1 cellular context compared by ENCODE assay signal in the genomic region with DNA sequence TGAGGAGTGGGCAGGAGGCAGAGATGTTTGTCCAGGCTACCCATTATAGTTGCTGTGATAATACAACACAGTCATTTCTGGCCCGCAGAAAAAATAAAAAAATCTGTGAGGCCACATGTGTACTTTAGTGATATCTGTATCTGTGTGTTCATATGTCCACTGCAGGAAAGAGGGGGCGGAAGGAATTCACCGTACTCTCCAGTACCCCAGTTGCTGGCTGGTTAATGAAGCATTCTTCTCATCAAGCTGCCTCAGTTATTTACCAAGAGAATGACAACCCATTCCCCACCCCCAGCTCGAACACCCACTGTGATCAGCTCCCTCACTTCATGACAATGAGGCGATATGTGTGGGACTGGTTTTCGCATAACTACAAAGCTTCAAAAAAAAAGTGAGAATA.
A peak's percentile ranks its signal among the peaks of the same experiment; 100 is the strongest.
TF ChIP-seq lines count a peak whose summit lies in the region.

No MANE protein-coding gene starts in this region.

TF ChIP-seq in K562, 482 proteins besides CTCF, POLR2A, EP300 and RAD21:
- TF ChIP-seq TCF7 (IDR thresholded peaks at IDR 0.05; ENCODE audit: borderline replicate concordance) (no peak), TRIM28 (IDR thresholded peaks at IDR 0.05) (no peak), STAT5A (IDR thresholded peaks at IDR 0.05; ENCODE audit: borderline replicate concordance, low read length) (peak; percentile 41; the same call in 1 of the 2 replicates), POLR2AphosphoS5 (IDR thresholded peaks at IDR 0.05; ENCODE audit: control insufficient read depth, insufficient read depth, low read depth, low read length) (peak; percentile 64), ATF7 (IDR thresholded peaks at IDR 0.05) (no peak), ZNF384 (IDR thresholded peaks at IDR 0.05; ENCODE audit: low read depth, low read length) (peak; percentile 81; the same call in 1 of the 2 replicates), EGR1 (conservative IDR thresholded peaks at IDR 0.05) (peak; percentile 94), NCOR1 (IDR thresholded peaks at IDR 0.05) (peak; percentile 69), CBFA2T2 (conservative IDR thresholded peaks at IDR 0.05) (peak; percentile 75), TAL1 (IDR thresholded peaks at IDR 0.05) (peak; percentile 68), KDM1A (IDR thresholded peaks at IDR 0.05) (peak; percentile 63 to 67; a peak in 1 of 4 replicates), ZNF175 (CRISPR knock-in tag; IDR thresholded peaks at IDR 0.05; ENCODE audit: low read depth) (no peak), NCOA6 (IDR thresholded peaks at IDR 0.05) (no peak), NFIC (IDR thresholded peaks at IDR 0.05) (peak; percentile 28; the same call in 1 of the 2 replicates), MTA2 (IDR thresholded peaks at IDR 0.05; ENCODE audit: low read depth) (peak; percentile 26; the same call in 1 of the 2 replicates), TRIM24 (IDR thresholded peaks at IDR 0.05) (0 out of 4 replicates have a peak, but pooled peaks of 1 of the 2 experiments have one; percentile 23), DPF2 (IDR thresholded peaks at IDR 0.05) (0 out of 2 replicates have a peak, but pooled peaks have one; percentile 21), CBFA2T3 (IDR thresholded peaks at IDR 0.05) (peak; percentile 88), SMARCA4 (IDR thresholded peaks at IDR 0.05) (0 out of 2 replicates have a peak, but pooled peaks have one; percentile 20), TEAD4 (IDR thresholded peaks at IDR 0.05; ENCODE audit: low read length) (peak; percentile 84), TEAD4 (CRISPR knock-in tag; IDR thresholded peaks at IDR 0.05; ENCODE audit: borderline replicate concordance) (no peak), ZNF134 (CRISPR knock-in tag; conservative IDR thresholded peaks at IDR 0.05) (no peak), CBX5 (IDR thresholded peaks at IDR 0.05; ENCODE audit: borderline replicate concordance, low read depth) (no peak), ZNF668 (CRISPR knock-in tag; IDR thresholded peaks at IDR 0.05) (no peak), GTF2E2 (tag; IDR thresholded peaks at IDR 0.05) (no peak), TCF3 (CRISPR knock-in tag; IDR thresholded peaks at IDR 0.05) (peak; percentile 73), ARID1B (IDR thresholded peaks at IDR 0.05) (peak; percentile 75), U2AF1 (optimal IDR thresholded peaks at IDR 0.05; ENCODE audit: low read depth, low read length) (no peak), HMG20A (CRISPR knock-in tag; conservative IDR thresholded peaks at IDR 0.05) (no peak), FOXP1 (CRISPR knock-in tag; IDR thresholded peaks at IDR 0.05) (no peak), RUNX1 (IDR thresholded peaks at IDR 0.05; ENCODE audit: low read depth) (no peak), RCOR1 (IDR thresholded peaks at IDR 0.05; ENCODE audit: borderline replicate concordance in 1 of 2, low read depth in 2 of 2, low read length in 2 of 2) (peak in 1 of 2 experiments; percentile 48; a peak in 1 of 4 replicates)
- TF ChIP-seq, protein P1, sequence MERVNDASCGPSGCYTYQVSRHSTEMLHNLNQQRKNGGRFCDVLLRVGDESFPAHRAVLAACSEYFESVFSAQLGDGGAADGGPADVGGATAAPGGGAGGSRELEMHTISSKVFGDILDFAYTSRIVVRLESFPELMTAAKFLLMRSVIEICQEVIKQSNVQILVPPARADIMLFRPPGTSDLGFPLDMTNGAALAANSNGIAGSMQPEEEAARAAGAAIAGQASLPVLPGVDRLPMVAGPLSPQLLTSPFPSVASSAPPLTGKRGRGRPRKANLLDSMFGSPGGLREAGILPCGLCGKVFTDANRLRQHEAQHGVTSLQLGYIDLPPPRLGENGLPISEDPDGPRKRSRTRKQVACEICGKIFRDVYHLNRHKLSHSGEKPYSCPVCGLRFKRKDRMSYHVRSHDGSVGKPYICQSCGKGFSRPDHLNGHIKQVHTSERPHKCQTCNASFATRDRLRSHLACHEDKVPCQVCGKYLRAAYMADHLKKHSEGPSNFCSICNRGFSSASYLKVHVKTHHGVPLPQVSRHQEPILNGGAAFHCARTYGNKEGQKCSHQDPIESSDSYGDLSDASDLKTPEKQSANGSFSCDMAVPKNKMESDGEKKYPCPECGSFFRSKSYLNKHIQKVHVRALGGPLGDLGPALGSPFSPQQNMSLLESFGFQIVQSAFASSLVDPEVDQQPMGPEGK (CRISPR knock-in tag; IDR thresholded peaks at IDR 0.05; ENCODE audit: borderline replicate concordance), result no peak
- TF ChIP-seq, protein P2, sequence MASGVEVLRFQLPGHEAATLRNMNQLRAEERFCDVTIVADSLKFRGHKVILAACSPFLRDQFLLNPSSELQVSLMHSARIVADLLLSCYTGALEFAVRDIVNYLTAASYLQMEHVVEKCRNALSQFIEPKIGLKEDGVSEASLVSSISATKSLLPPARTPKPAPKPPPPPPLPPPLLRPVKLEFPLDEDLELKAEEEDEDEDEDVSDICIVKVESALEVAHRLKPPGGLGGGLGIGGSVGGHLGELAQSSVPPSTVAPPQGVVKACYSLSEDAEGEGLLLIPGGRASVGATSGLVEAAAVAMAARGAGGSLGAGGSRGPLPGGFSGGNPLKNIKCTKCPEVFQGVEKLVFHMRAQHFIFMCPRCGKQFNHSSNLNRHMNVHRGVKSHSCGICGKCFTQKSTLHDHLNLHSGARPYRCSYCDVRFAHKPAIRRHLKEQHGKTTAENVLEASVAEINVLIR (CRISPR knock-in tag; IDR thresholded peaks at IDR 0.05), result no peak
